Comparison of ENCODE assay signal across 1 cellular context in genomic region chrX:132216806-132217202, GRCh38.
TF ChIP-seq lines count a peak whose summit lies in the region.

No MANE protein-coding gene starts in this region.

TF ChIP-seq in HepG2, 621 proteins besides CTCF, POLR2A, EP300 and RAD21 (continued from another document):
- TF ChIP-seq AFF4 (CRISPR knock-in tag; IDR thresholded peaks at IDR 0.05) = no peak
- TF ChIP-seq, protein P1, sequence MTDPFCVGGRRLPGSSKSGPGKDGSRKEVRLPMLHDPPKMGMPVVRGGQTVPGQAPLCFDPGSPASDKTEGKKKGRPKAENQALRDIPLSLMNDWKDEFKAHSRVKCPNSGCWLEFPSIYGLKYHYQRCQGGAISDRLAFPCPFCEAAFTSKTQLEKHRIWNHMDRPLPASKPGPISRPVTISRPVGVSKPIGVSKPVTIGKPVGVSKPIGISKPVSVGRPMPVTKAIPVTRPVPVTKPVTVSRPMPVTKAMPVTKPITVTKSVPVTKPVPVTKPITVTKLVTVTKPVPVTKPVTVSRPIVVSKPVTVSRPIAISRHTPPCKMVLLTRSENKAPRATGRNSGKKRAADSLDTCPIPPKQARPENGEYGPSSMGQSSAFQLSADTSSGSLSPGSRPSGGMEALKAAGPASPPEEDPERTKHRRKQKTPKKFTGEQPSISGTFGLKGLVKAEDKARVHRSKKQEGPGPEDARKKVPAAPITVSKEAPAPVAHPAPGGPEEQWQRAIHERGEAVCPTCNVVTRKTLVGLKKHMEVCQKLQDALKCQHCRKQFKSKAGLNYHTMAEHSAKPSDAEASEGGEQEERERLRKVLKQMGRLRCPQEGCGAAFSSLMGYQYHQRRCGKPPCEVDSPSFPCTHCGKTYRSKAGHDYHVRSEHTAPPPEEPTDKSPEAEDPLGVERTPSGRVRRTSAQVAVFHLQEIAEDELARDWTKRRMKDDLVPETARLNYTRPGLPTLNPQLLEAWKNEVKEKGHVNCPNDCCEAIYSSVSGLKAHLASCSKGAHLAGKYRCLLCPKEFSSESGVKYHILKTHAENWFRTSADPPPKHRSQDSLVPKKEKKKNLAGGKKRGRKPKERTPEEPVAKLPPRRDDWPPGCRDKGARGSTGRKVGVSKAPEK (CRISPR knock-in tag; IDR thresholded peaks at IDR 0.05; ENCODE audit: borderline replicate concordance) = no peak
- no peak for TF ChIP-seq SMARCE1 (IDR thresholded peaks at IDR 0.05; ENCODE audit: borderline replicate concordance)
- no peak for TF ChIP-seq LBX2 (CRISPR knock-in tag; IDR thresholded peaks at IDR 0.05; ENCODE audit: borderline replicate concordance)
- no peak for TF ChIP-seq CBX2 (IDR thresholded peaks at IDR 0.05; ENCODE audit: low read depth, low read length)
- TF ChIP-seq CBX2 (CRISPR knock-in tag; IDR thresholded peaks at IDR 0.05; ENCODE audit: low read depth) = no peak
